ENCODE assay signal across 31 cellular contexts in genomic region chr19:18299654-18300053, GRCh38.
"Had no signal": no experiment of that assay in that cellular context is flagged by ENCODE, and none has a peak within 500 bp of the region (broad histone marks: within the 10 kb centered on the region; RNA-seq: fewer than 3 reads in every experiment).

No MANE protein-coding gene starts in this region.

- H3K36me3 ChIP-seq: breast epithelium, MG63, SJCRH30 had no signal

- H3K27me3 Mint-ChIP-seq: activated B cell treated with CpG ODN at 0.5 μM for 24 hours; activated naive CD8-positive, alpha-beta T cell had no signal

- H3K36me3 Mint-ChIP-seq: activated naive CD8-positive, alpha-beta T cell had no signal

- H3K9me3 Mint-ChIP-seq: activated B cell treated with CpG ODN at 0.5 μM for 24 hours; activated naive CD4-positive, alpha-beta T cell treated with anti-CD3 and anti-CD28 coated beads for 36 hours had no signal

- ATAC-seq: activated CD8-positive, alpha-beta T cell treated with anti-CD3 and anti-CD28 coated beads, Interleukin-2, amount 10 ng/mL, durations not matched to agents 7 days and 5 days; Panc1 had no signal

- H3K9me2 ChIP-seq: SK-N-SH had no signal

- H3K4me3 ChIP-seq: breast epithelium, MG63, SJCRH30 had no signal

- H3K27ac Mint-ChIP-seq: activated B cell treated with CpG ODN at 0.5 μM for 24 hours; activated CD8-positive, alpha-beta T cell treated with anti-CD3 and anti-CD28 coated beads, Interleukin-2, amount 10 ng/mL, durations not matched to agents 7 days and 5 days had no signal

- H3K27me3 ChIP-seq: breast epithelium, MG63, SJCRH30 had no signal

- H3K4me3 Mint-ChIP-seq: activated B cell treated with CpG ODN at 0.5 μM for 24 hours; activated CD8-positive, alpha-beta T cell treated with anti-CD3 and anti-CD28 coated beads, Interleukin-2, amount 10 ng/mL, durations not matched to agents 7 days and 5 days; activated naive CD4-positive, alpha-beta T cell treated with anti-CD3 and anti-CD28 coated beads for 36 hours; activated naive CD8-positive, alpha-beta T cell had no signal

- H3K9me3 ChIP-seq: breast epithelium, MG63, SJCRH30, SK-N-SH had no signal

- H3K4me2 ChIP-seq: SK-N-SH had no signal

- H3K27ac ChIP-seq: breast epithelium, SJCRH30 had no signal

- DNase-seq: activated B cell treated with CpG ODN at 0.5 μM for 24 hours; activated CD4-positive, alpha-beta T cell treated with anti-CD3 and anti-CD28 coated beads for 1 hour; activated CD4-positive, alpha-beta T cell treated with anti-CD3 and anti-CD28 coated beads, Interleukin-2, amount 50 U/mL, for 1 hour; activated CD8-positive, alpha-beta memory T cell treated with anti-CD3 and anti-CD28 coated beads, Interleukin-2, amount 50 U/mL, for 48 hours; activated CD8-positive, alpha-beta T cell treated with anti-CD3 and anti-CD28 coated beads, Interleukin-2, amount 10 ng/mL, durations not matched to agents 7 days and 5 days; activated gamma-delta T cell; activated naive CD4-positive, alpha-beta T cell treated with anti-CD3 and anti-CD28 coated beads for 36 hours; activated T-cell treated with anti-CD3 and anti-CD28 coated beads, Interleukin-2, amount 50 U/mL, for 1 hour; anterior cingulate cortex; caudate nucleus; MG63; MV-4-11; NCI-H1092 treated with DMSO at 0.1 percent for 48 hours; NCI-H1417 treated with DMSO at 0.1 percent for 48 hours; NCI-H1694; NCI-H2029; NCI-H2107; NCI-H2171 treated with DMSO at 0.1 percent for 48 hours; NCI-H226; NCI-H526 treated with DMSO at 0.1 percent for 48 hours; NCI-H82; OCI-M1; Right ventricle myocardium superior; RPMI8226; SJCRH30; SK-N-SH; T-helper 1 cell; T-helper 9 cell had no signal
